ENCODE assay signal across 25 cellular contexts in the genomic region with DNA sequence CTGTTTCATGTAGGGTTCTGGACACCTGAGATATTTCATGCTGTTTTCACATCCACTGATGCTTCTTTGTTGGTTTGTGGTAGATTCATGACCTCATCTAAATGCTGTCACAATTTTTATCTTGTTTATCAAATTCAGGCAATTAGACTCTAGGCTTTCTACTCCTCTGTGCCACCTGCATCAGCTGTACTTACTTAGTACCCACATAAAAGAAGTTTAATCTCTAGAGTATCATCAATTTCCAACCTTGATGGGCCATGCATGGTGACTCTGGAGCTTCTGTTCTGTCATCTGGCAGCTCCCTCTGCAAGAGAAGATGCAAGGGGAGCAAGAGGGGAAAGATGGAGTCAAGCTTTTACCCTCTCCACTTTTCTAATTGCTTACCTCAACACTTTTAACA.
"Had no signal": no experiment of that assay in that cellular context is flagged by ENCODE, and none has a peak within 500 bp of the region (broad histone marks: within the 10 kb centered on the region; RNA-seq: fewer than 3 reads in every experiment).

No MANE protein-coding gene starts in this region.

- H3K4me2 ChIP-seq: hepatocyte had no signal

- H3K27ac ChIP-seq: colonic mucosa, coronary artery, dorsolateral prefrontal cortex, epithelial cell of prostate, esophagus muscularis mucosa, esophagus squamous epithelium, foreskin keratinocyte, gastrocnemius medialis, gastroesophageal sphincter, heart left ventricle, heart right ventricle, hepatocyte had no signal

- H3K9me3 ChIP-seq: colonic mucosa, esophagus muscularis mucosa, esophagus squamous epithelium, gastrocnemius medialis, gastroesophageal sphincter, heart right ventricle had no signal

- H3K4me1 ChIP-seq: colonic mucosa, esophagus muscularis mucosa, foreskin keratinocyte, gastrocnemius medialis, gastroesophageal sphincter, heart right ventricle had no signal

- H3K79me2 ChIP-seq: hepatocyte had no signal

- DNase-seq: colonic mucosa; cortex of kidney; dermis blood vessel endothelial cell; dorsolateral prefrontal cortex; effector CD4-positive, alpha-beta T cell; effector CD8-positive, alpha-beta T cell; effector memory CD4-positive, alpha-beta T cell; effector memory CD8-positive, alpha-beta T cell; endodermal cell; erythroblast; esophagus squamous epithelium; foreskin fibroblast; foreskin keratinocyte; foreskin melanocyte; gastrocnemius medialis; glutamatergic neuron; head of caudate nucleus; heart left ventricle; heart right ventricle had no signal

- H3K4me3 ChIP-seq: colonic mucosa, coronary artery, dorsolateral prefrontal cortex, esophagus muscularis mucosa, esophagus squamous epithelium, gastrocnemius medialis, gastroesophageal sphincter, heart left ventricle, heart right ventricle, hepatocyte had no signal

- H2AFZ ChIP-seq: hepatocyte had no signal

- H3K27me3 ChIP-seq: colonic mucosa, esophagus muscularis mucosa, esophagus squamous epithelium, foreskin keratinocyte, gastrocnemius medialis, heart left ventricle, heart right ventricle, hepatocyte had no signal

- H3K36me3 ChIP-seq: colonic mucosa, esophagus muscularis mucosa, esophagus squamous epithelium, gastrocnemius medialis, gastroesophageal sphincter, heart left ventricle, heart right ventricle had no signal

- ATAC-seq: effector memory CD8-positive, alpha-beta T cell; esophagus mucosa; foreskin keratinocyte; gastrocnemius medialis; gastroesophageal sphincter; heart left ventricle; heart right ventricle had no signal
